ENCODE assay signal across 8 cellular contexts in genomic region chr18:8608795-8609673, GRCh38. TPM values are rescaled to one million over a fixed set of nuclear protein-coding genes. Genes with fewer than 3 reads are reported as not detected.
DNase-seq lines count a peak whose midpoint lies in the region; ATAC-seq and TF ChIP-seq lines count a peak whose summit lies in the region.

Gene RAB12 (plus strand): TSS chr18:8609437. CDS start chr18:8609440, 3 bp downstream.

- H3K36me3 Mint-ChIP-seq in CD4-positive, alpha-beta memory T cell, result peaks cover 0 to 23% of the 10 kb centered on the region in 2 donors

- no peaks in the 10 kb centered on the region for H3K9me3 ChIP-seq in CD4-positive, alpha-beta memory T cell (ENCODE audit: control insufficient read depth in 1 of 2, low read length in 2 of 2)
- H3K9me3 ChIP-seq in HUES48 (ENCODE audit: control insufficient read depth, insufficient read depth, low read length) (no peaks in the 10 kb centered on the region), OCI-LY1 (ENCODE audit: low read length) (no peaks in the 10 kb centered on the region), mucosa of descending colon (no peaks in the 10 kb centered on the region)

- peak within 1 kb of the TSS; percentile 71 for H3K27ac ChIP-seq in CD4-positive, alpha-beta memory T cell (ENCODE audit: low read depth, low read length)
- peak within 1 kb of the TSS; percentile 79 for H3K27ac ChIP-seq in HUES48 (ENCODE audit: low read depth, low read length)
- peak within 1 kb of the TSS; percentile 2 for H3K27ac ChIP-seq in OCI-LY1 (ENCODE audit: low read depth, low read length, poor library complexity, severe bottlenecking)

- H3K4me2 ChIP-seq in OCI-LY1 (ENCODE audit: low read length), result peak within 1 kb of the TSS; percentile 97

- ATAC-seq in mucosa of descending colon, result peak; percentile 99

- H2AFZ ChIP-seq in OCI-LY1 (ENCODE audit: low read length), result peak within 1 kb of the TSS; percentile 99

- peak; percentile 70 for TF ChIP-seq CTCF in GM20000 (IDR thresholded peaks at IDR 0.05; ENCODE audit: extremely low read depth, missing control alignments)
- peak; percentile 41 for TF ChIP-seq CTCF in OCI-LY1 (IDR thresholded peaks at IDR 0.05; ENCODE audit: low read length)
- peak; percentile 86 for TF ChIP-seq CTCF in mucosa of descending colon (IDR thresholded peaks at IDR 0.05)

- POLR2A ChIA-PET in CD4-positive, alpha-beta memory T cell (lab: Charles Lee; ENCODE audit: partially characterized antibody), result interaction anchor here (0.8 to 1.6 kb wide), 5 partner anchors 95 to 1917 kb away, joined by 3 to 4 read pairs (median 3); partner anchors contain the start of gene NAPG

- H3K9ac ChIP-seq in HUES48 (ENCODE audit: low read depth, low read length), result peak within 1 kb of the TSS; percentile 80
- H3K9ac ChIP-seq in OCI-LY1 (ENCODE audit: low read length), result peak within 1 kb of the TSS; percentile 85

- peaks cover 1% of the 10 kb centered on the region for H3K27me3 ChIP-seq in CD4-positive, alpha-beta memory T cell (ENCODE audit: insufficient read depth, low read length)
- H3K27me3 ChIP-seq in HUES48 (ENCODE audit: control insufficient read depth, insufficient read depth, low read length) (peaks cover 11% of the 10 kb centered on the region), OCI-LY1 (ENCODE audit: insufficient read depth, low read length) (no peaks in the 10 kb centered on the region)

- H3K4me3 ChIP-seq in CD4-positive, alpha-beta memory T cell (ENCODE audit: low read length in 2 of 2), result peak within 1 kb of the TSS; percentile 83 to 89
- H3K4me3 ChIP-seq in HUES48 (ENCODE audit: low read depth, low read length), result peak within 1 kb of the TSS; percentile 89
- H3K4me3 ChIP-seq in OCI-LY1 (ENCODE audit: low read depth, low read length, poor library complexity, severe bottlenecking), result peak within 1 kb of the TSS; percentile 94
- peak within 1 kb of the TSS; percentile 75 for H3K4me3 ChIP-seq in mucosa of descending colon

- H3K4me1 Mint-ChIP-seq in CD4-positive, alpha-beta memory T cell, result peaks cover 33 to 54% (median 44%) of the 10 kb centered on the region in 4 donors

- peak within 1 kb of the TSS; percentile 84 to 96 (median 93) for H3K27ac Mint-ChIP-seq in CD4-positive, alpha-beta memory T cell

- H3K9me3 Mint-ChIP-seq in CD4-positive, alpha-beta memory T cell, result peaks cover 0 to 2% (median 0%) of the 10 kb centered on the region in 8 donors

- H3K36me3 ChIP-seq in CD4-positive, alpha-beta memory T cell (ENCODE audit: insufficient read depth, low read length), result no peaks in the 10 kb centered on the region
- peaks cover 12% of the 10 kb centered on the region; the same call in 1 of the 2 replicates for H3K36me3 ChIP-seq in HUES48 (ENCODE audit: control insufficient read depth, insufficient read depth, low read length)
- peaks cover 7% of the 10 kb centered on the region; the same call in 1 of the 2 replicates for H3K36me3 ChIP-seq in OCI-LY1 (ENCODE audit: insufficient read depth, low read length)
- H3K36me3 ChIP-seq in mucosa of descending colon (ENCODE audit: low read depth), result no peaks in the 10 kb centered on the region

- DNase-seq in CD4-positive, alpha-beta memory T cell, result peak; percentile 84 to 87 (median 85)
- DNase-seq in GM20000 (ENCODE audit: low spot score) (peak; percentile 94), epidermal melanocyte (ENCODE audit: insufficient read length, low spot score) (peak; percentile 71), mucosa of descending colon (peak; percentile 87 to 93 (median 91))
- DNase-seq in activated CD8-positive, alpha-beta memory T cell treated with anti-CD3 and anti-CD28 coated beads, Interleukin-2, amount 50 U/mL, for 48 hours, result peak; percentile 94
- peak; percentile 72 to 77 for DNase-seq in stimulated activated CD8-positive, alpha-beta memory T cell treated with anti-CD3 and anti-CD28 coated beads, Interleukin-4, amount 100 ng/mL, for 1 hour (ENCODE audit: low read depth in 2 of 2, low spot score in 1 of 2)

- H3K9me2 ChIP-seq in OCI-LY1 (ENCODE audit: low read depth, low read length), result no peaks in the 10 kb centered on the region

- peaks cover 43% of the 10 kb centered on the region for H3K79me2 ChIP-seq in OCI-LY1 (ENCODE audit: insufficient read depth, low read length)

- intact Hi-C loops in CD4-positive, alpha-beta memory T cell (cut with micrococcal nuclease), result loop anchor here (2.0 to 10.0 kb wide), 4 partner anchors 96 to 1304 kb away; partner anchors contain the start of genes MTCL1 and PPP4R1
- intact Hi-C loops in mucosa of descending colon (cut with DNase I, micrococcal nuclease), result no loop called here

- H3K4me1 ChIP-seq in CD4-positive, alpha-beta memory T cell (ENCODE audit: insufficient read depth, low read length), result peaks cover 45% of the 10 kb centered on the region
- H3K4me1 ChIP-seq in HUES48 (ENCODE audit: control insufficient read depth, insufficient read depth, low read length), result peaks cover 45% of the 10 kb centered on the region
- peaks cover 67% of the 10 kb centered on the region for H3K4me1 ChIP-seq in OCI-LY1 (ENCODE audit: insufficient read depth, low read length, severe bottlenecking)
- H3K4me1 ChIP-seq in mucosa of descending colon (ENCODE audit: low read depth), result peaks cover 15% of the 10 kb centered on the region

- peak within 1 kb of the TSS; percentile 90 to 96 (median 92) for H3K4me3 Mint-ChIP-seq in CD4-positive, alpha-beta memory T cell

- peaks cover 3 to 4% of the 10 kb centered on the region in 2 donors for H3K27me3 Mint-ChIP-seq in CD4-positive, alpha-beta memory T cell

- no peaks in the 10 kb centered on the region for H4K20me1 ChIP-seq in OCI-LY1 (ENCODE audit: insufficient read depth, low read length)

- CTCF ChIA-PET in CD4-positive, alpha-beta memory T cell (lab: Charles Lee; ENCODE audit: partially characterized antibody), result interaction anchor here (1.2 to 2.0 kb wide), 3 partner anchors 8 to 16 kb away, joined by 5 to 7 read pairs (median 6); no protein-coding TSS in a partner anchor

- no peaks in the 10 kb centered on the region for H3F3A ChIP-seq in OCI-LY1 (ENCODE audit: insufficient read depth, low read length)

RNA-seq across cellular contexts. Expression of gene RAB12, which starts in this region (rescaled TPM):
- total RNA-seq in CD4-positive, alpha-beta memory T cell, result 10 to 100 TPM; 20.7 to 20.8 TPM
- under 1 TPM; 0.11 to 0.36 TPM for polyA plus RNA-seq in CD4-positive, alpha-beta memory T cell
- total RNA-seq in mucosa of descending colon, result 10 to 100 TPM; 14.2 to 48.2 (median 20.2) TPM

Comparison
In these comparisons a context has a peak if more than half of its experiments do, and no peak if none do; other contexts are left out.
1. Peak in every context shown above with its lines: DNase-seq, ATAC-seq, H3K4me3 ChIP-seq and H3K27ac ChIP-seq.
2. H3K27ac ChIP-seq: peak in every context shown above with its lines; median percentile 79 in HUES48; 71 in CD4-positive, alpha-beta memory T cell; 2 in OCI-LY1.